15 cellular contexts compared by ENCODE assay signal in the genomic region with DNA sequence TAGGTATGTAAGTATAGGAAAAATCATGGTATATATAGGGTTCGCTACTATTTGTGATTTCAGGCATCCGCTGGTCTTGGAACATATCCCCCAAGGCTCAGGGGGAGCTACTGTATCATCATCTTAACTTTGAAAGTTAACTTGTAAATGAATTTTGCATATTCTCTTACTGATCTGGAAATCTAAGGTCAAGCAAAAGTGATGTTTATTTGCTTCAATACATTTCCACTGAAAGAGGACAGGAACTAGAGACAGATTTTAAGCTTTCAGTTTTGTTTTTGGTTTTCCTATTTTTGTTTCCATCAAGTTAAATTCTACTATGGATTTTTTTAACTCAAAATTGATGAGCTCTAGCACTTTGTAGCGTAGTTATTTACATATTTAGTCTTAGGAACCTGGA. TPM values are rescaled to one million over a fixed set of nuclear protein-coding genes. Genes with fewer than 3 reads are reported as not detected.
DNase-seq lines count a peak whose midpoint lies in the region; ATAC-seq, FAIRE-seq and TF ChIP-seq lines count a peak whose summit lies in the region.
"Had no signal": no experiment of that assay in that cellular context is flagged by ENCODE, and none has a peak within 500 bp of the region (broad histone marks: within the 10 kb centered on the region; RNA-seq: fewer than 3 reads in every experiment).

No MANE protein-coding gene starts in this region.

- no peak for DNase-seq in epidermal melanocyte (ENCODE audit: insufficient read length, low spot score)
- no peak for DNase-seq in GM19239 (ENCODE audit: insufficient read length, low spot score)
- no peak for DNase-seq in activated T-cell treated with anti-CD3 and anti-CD28 coated beads, Interleukin-2, amount 50 U/mL, for 48 hours
- DNase-seq: activated CD4-positive, alpha-beta T cell treated with anti-CD3 and anti-CD28 coated beads, Interleukin-2, amount 50 U/mL, for 1 hour; activated gamma-delta T cell treated with Interleukin-2 at 50 U/mL for 16 hours; C1 segment of cervical spinal cord; left cardiac atrium; nephron progenitor cell had no signal

- no peaks in the 10 kb centered on the region for H3K4me1 Mint-ChIP-seq in activated T-helper 17 cell treated with anti-CD3 and anti-CD28 coated beads, Interleukin-2, amount 50 U/mL, for 72 hours
- H3K4me1 Mint-ChIP-seq: nephron progenitor cell had no signal

- ATAC-seq in GM18505 (IDR thresholded peaks at IDR 0.05; ENCODE audit: unreplicated experiment) (peak; percentile 43), GM19397 (IDR thresholded peaks at IDR 0.05; ENCODE audit: unreplicated experiment) (peak; percentile 59), HG02759 (IDR thresholded peaks at IDR 0.05; ENCODE audit: unreplicated experiment) (peak; percentile 54), HG03469 (IDR thresholded peaks at IDR 0.05; ENCODE audit: unreplicated experiment) (peak; percentile 29)
- ATAC-seq in activated T-helper 17 cell treated with anti-CD3 and anti-CD28 coated beads, Interleukin-2, amount 50 U/mL, for 72 hours (replicated peaks) = no peak
- ATAC-seq: left cardiac atrium, sciatic nerve had no signal

- H3K27ac Mint-ChIP-seq in activated T-helper 17 cell treated with anti-CD3 and anti-CD28 coated beads, Interleukin-2, amount 50 U/mL, for 72 hours = no peak overlapping the region
- H3K27ac Mint-ChIP-seq: nephron progenitor cell had no signal

- peaks cover 19% of the 10 kb centered on the region for H3K36me3 Mint-ChIP-seq in activated T-helper 17 cell treated with anti-CD3 and anti-CD28 coated beads, Interleukin-2, amount 50 U/mL, for 72 hours (ENCODE audit: low read depth)

- H3K4me3 Mint-ChIP-seq in activated T-helper 17 cell treated with anti-CD3 and anti-CD28 coated beads, Interleukin-2, amount 50 U/mL, for 72 hours = no peak overlapping the region
- H3K4me3 Mint-ChIP-seq: nephron progenitor cell had no signal

- H3K9me3 Mint-ChIP-seq in activated T-helper 17 cell treated with anti-CD3 and anti-CD28 coated beads, Interleukin-2, amount 50 U/mL, for 72 hours = no peaks in the 10 kb centered on the region
- H3K9me3 Mint-ChIP-seq: nephron progenitor cell had no signal

- H3K27me3 Mint-ChIP-seq in activated T-helper 17 cell treated with anti-CD3 and anti-CD28 coated beads, Interleukin-2, amount 50 U/mL, for 72 hours = no peaks in the 10 kb centered on the region

- no peak for TF ChIP-seq POLR2A in GM18505 (IDR thresholded peaks at IDR 0.05; ENCODE audit: borderline replicate concordance, extremely low read depth, insufficient read depth, insufficient read length)

- no peak for FAIRE-seq in GM19239 (lab: Jason Lieb, UNC)
- FAIRE-seq: G401.6 had no signal

RNA-seq across cellular contexts. Expression of gene NAF1, which starts 56.2 kb away (rescaled TPM):
- 10 to 100 TPM; 17.7 to 27.6 TPM for total RNA-seq in activated T-helper 17 cell treated with anti-CD3 and anti-CD28 coated beads, Interleukin-2, amount 50 U/mL, for 72 hours
